1 cellular context compared by ENCODE assay signal in the genomic region with DNA sequence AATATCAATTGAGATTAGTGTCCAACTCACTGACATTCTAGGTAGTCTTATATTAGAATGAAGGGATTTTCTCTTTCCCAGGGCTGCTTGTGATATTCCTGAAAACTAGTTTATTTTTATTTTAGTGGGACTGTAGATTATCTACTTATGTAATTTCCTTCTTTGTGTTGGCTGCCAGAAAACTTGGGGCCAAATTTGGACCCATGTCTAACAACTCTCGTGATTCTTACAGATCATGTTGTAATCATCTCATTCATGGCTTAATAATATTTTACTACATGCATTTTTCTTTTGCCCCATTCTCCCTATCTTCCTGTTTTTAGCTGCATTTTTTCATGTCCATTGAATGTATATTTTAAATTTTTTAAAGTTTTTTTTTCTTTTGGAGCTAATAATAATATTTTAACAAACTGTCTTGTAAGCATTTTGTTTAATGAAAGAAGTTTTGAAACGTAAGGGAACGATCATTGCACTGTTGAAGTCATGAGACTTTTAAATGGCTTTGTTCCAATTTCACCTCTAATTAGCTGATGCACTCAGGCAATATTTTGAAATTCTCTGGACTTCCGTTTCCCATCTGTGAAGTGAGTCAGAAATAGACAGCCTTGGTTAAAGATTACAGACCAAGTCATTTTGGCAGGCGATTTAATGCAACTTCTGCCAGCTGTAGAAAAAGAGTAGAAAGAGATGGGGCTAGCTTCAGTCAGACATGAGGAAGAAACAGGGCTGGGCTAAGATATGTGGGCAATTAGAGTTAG.
TF ChIP-seq lines count a peak whose summit lies in the region.

No MANE protein-coding gene starts in this region.

TF ChIP-seq in GM23338, 12 proteins besides CTCF, POLR2A, EP300 and RAD21 (continued from another document):
- TF ChIP-seq, protein P1, sequence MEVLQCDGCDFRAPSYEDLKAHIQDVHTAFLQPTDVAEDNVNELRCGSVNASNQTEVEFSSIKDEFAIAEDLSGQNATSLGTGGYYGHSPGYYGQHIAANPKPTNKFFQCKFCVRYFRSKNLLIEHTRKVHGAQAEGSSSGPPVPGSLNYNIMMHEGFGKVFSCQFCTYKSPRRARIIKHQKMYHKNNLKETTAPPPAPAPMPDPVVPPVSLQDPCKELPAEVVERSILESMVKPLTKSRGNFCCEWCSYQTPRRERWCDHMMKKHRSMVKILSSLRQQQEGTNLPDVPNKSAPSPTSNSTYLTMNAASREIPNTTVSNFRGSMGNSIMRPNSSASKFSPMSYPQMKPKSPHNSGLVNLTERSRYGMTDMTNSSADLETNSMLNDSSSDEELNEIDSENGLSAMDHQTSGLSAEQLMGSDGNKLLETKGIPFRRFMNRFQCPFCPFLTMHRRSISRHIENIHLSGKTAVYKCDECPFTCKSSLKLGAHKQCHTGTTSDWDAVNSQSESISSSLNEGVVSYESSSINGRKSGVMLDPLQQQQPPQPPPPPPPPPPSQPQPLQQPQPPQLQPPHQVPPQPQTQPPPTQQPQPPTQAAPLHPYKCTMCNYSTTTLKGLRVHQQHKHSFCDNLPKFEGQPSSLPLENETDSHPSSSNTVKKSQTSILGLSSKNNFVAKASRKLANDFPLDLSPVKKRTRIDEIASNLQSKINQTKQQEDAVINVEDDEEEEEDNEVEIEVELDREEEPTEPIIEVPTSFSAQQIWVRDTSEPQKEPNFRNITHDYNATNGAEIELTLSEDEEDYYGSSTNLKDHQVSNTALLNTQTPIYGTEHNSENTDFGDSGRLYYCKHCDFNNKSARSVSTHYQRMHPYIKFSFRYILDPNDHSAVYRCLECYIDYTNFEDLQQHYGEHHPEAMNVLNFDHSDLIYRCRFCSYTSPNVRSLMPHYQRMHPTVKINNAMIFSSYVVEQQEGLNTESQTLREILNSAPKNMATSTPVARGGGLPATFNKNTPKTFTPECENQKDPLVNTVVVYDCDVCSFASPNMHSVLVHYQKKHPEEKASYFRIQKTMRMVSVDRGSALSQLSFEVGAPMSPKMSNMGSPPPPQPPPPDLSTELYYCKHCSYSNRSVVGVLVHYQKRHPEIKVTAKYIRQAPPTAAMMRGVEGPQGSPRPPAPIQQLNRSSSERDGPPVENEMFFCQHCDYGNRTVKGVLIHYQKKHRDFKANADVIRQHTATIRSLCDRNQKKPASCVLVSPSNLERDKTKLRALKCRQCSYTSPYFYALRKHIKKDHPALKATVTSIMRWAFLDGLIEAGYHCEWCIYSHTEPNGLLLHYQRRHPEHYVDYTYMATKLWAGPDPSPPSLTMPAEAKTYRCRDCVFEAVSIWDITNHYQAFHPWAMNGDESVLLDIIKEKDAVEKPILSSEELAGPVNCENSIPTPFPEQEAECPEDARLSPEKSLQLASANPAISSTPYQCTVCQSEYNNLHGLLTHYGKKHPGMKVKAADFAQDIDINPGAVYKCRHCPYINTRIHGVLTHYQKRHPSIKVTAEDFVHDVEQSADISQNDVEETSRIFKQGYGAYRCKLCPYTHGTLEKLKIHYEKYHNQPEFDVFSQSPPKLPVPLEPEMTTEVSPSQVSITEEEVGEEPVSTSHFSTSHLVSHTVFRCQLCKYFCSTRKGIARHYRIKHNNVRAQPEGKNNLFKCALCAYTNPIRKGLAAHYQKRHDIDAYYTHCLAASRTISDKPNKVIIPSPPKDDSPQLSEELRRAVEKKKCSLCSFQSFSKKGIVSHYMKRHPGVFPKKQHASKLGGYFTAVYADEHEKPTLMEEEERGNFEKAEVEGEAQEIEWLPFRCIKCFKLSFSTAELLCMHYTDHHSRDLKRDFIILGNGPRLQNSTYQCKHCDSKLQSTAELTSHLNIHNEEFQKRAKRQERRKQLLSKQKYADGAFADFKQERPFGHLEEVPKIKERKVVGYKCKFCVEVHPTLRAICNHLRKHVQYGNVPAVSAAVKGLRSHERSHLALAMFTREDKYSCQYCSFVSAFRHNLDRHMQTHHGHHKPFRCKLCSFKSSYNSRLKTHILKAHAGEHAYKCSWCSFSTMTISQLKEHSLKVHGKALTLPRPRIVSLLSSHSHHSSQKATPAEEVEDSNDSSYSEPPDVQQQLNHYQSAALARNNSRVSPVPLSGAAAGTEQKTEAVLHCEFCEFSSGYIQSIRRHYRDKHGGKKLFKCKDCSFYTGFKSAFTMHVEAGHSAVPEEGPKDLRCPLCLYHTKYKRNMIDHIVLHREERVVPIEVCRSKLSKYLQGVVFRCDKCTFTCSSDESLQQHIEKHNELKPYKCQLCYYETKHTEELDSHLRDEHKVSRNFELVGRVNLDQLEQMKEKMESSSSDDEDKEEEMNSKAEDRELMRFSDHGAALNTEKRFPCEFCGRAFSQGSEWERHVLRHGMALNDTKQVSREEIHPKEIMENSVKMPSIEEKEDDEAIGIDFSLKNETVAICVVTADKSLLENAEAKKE (CRISPR knock-in tag; IDR thresholded peaks at IDR 0.05), result no peak
